28 cellular contexts compared by ENCODE assay signal in the genomic region with DNA sequence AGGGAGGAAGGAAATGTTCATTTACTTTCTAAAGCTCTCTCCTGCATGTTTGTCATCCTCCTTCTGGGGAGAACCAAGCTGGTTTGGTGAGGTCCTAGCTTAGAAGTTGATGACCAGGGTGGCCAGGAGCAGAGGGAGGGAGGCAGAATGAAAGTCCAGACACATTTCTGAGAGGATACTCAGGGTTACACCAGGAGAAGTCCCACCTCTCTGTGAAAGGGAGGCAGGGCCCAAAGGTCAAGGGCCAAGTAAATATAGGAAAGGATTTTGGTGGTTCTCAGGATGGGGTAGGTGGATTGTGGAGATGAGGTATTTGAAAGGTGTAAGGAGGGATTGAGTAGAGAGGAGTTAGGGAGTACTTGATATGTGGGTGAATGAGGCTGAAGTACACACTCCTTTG.
"Had no signal": no experiment of that assay in that cellular context is flagged by ENCODE, and none has a peak within 500 bp of the region (broad histone marks: within the 10 kb centered on the region; RNA-seq: fewer than 3 reads in every experiment).

No MANE protein-coding gene starts in this region.

- H3K9ac ChIP-seq: neural progenitor cell, parathyroid adenoma had no signal

- H3K27me3 ChIP-seq: neural progenitor cell, ovary, suprapubic skin, testis, tibial artery, transverse colon, upper lobe of right lung, uterus had no signal

- H3K4me1 ChIP-seq: neural progenitor cell, parathyroid adenoma, psoas muscle, spleen, suprapubic skin, testis, tibial artery, transverse colon, upper lobe of right lung, uterus had no signal

- H3K4me2 ChIP-seq: neural progenitor cell, smooth muscle cell had no signal

- DNase-seq: natural killer cell; occipital lobe; ovary; posterior cingulate gyrus; psoas muscle; right cardiac atrium; spleen; stimulated activated CD4-positive, alpha-beta T cell treated with anti-CD3 and anti-CD28 coated beads, Interleukin-12 subunit alpha, Interleukin-12 subunit beta, amount 100 ng/mL, for 4 hours; stimulated activated CD4-positive, alpha-beta T cell treated with anti-CD3 and anti-CD28 coated beads, Interleukin-1b, Interleukin-23, amount 100 ng/mL, for 48 hours; stimulated activated CD4-positive, alpha-beta T cell treated with anti-CD3 and anti-CD28 coated beads, Interleukin-4, amount 100 ng/mL, for 1 hour; stimulated activated CD4-positive, alpha-beta T cell treated with anti-CD3 and anti-CD28 coated beads, Interleukin-4, amount 100 ng/mL, for 4 hours; stimulated activated CD8-positive, alpha-beta memory T cell treated with anti-CD3 and anti-CD28 coated beads, Interleukin-4, amount 100 ng/mL, for 48 hours; stimulated activated naive CD4-positive, alpha-beta T cell; stimulated activated naive CD8-positive, alpha-beta T cell treated with anti-CD3 and anti-CD28 coated beads, Interleukin-15, amount 100 ng/mL, for 72 hours; stimulated activated naive CD8-positive, alpha-beta T cell treated with anti-CD3 and anti-CD28 coated beads, Interleukin-15, Interleukin-2, amounts not matched to agents 100 U/mL and 50 U/mL, for 24 hours; substantia nigra; testis; tibial artery; transverse colon; upper lobe of right lung; uterus had no signal

- H3K27ac ChIP-seq: neural progenitor cell, ovary, parathyroid adenoma, psoas muscle, spleen, suprapubic skin, testis, tibial artery, transverse colon, upper lobe of right lung, uterus had no signal

- H3K36me3 ChIP-seq: neural progenitor cell, ovary, spleen, suprapubic skin, tibial artery, transverse colon, upper lobe of right lung, uterus had no signal

- H2AFZ ChIP-seq: neural progenitor cell, parathyroid adenoma had no signal

- ATAC-seq: psoas muscle; right cardiac atrium; sciatic nerve; stimulated activated memory B cell treated with anti-CD40 and anti-IgM and Interleukin-4, amounts not matched to agents 10 μg/mL and 1 μg/mL and 100 μg/mL, for 72 hours; upper lobe of right lung had no signal

- H3K9me3 ChIP-seq: ovary, psoas muscle, spleen, suprapubic skin, testis, tibial artery, transverse colon, upper lobe of right lung, uterus had no signal

- H3K79me2 ChIP-seq: parathyroid adenoma had no signal

- H3K4me3 ChIP-seq: neural progenitor cell, ovary, psoas muscle, skin epidermis, smooth muscle cell, spleen, suprapubic skin, testis, tibial artery, transverse colon, upper lobe of right lung, uterus had no signal
